In genomic region chr17:491086-492014, GRCh38 we compare ENCODE assay signal across 8 cellular contexts. TPM values are rescaled to one million over a fixed set of nuclear protein-coding genes. Genes with fewer than 3 reads are reported as not detected.
DNase-seq lines count a peak whose midpoint lies in the region; ATAC-seq, FAIRE-seq and TF ChIP-seq lines count a peak whose summit lies in the region.

No MANE protein-coding gene starts in this region.

- H3K9me3 ChIP-seq in lung (ENCODE audit: control insufficient read depth in 2 of 2, insufficient read depth in 1 of 2, low read length in 1 of 2) (no peaks in the 10 kb centered on the region), thoracic aorta (no peaks in the 10 kb centered on the region)

- peaks cover 0 to 7% of the 10 kb centered on the region in 2 donors for H3K4me1 ChIP-seq in lung (ENCODE audit: control insufficient read depth in 2 of 2, insufficient read depth in 2 of 2, low read length in 2 of 2)
- peaks cover 2 to 26% of the 10 kb centered on the region in 2 donors for H3K4me1 ChIP-seq in thoracic aorta (ENCODE audit: control insufficient read depth in 1 of 2, low read depth in 2 of 2)

- FAIRE-seq in D721Med (lab: Jason Lieb, UNC), result no peak

- TF ChIP-seq CTCF in VCaP (conservative IDR thresholded peaks at IDR 0.05), result no peak; the same call in 1 of the 2 replicates
- TF ChIP-seq CTCF in lung (IDR thresholded peaks at IDR 0.05; ENCODE audit: control extremely low read depth, extremely low read depth), result no peak
- no peak for TF ChIP-seq CTCF in thoracic aorta (IDR thresholded peaks at IDR 0.05)
- TF ChIP-seq CTCF in D721Med (IDR thresholded peaks at IDR 0.05; ENCODE audit: insufficient read depth, missing control alignments), result no peak

- peak; percentile 87 for DNase-seq in ecto neural progenitor cell (ENCODE audit: low spot score)
- DNase-seq in lung (ENCODE audit: low spot score), result peak; percentile 35
- no peak for DNase-seq in thoracic aorta (ENCODE audit: low spot score)
- no peak for DNase-seq in HUDEP-2 (lab: John Stamatoyannopoulos, UW; ENCODE audit: unreplicated experiment in 76 of 76)
- DNase-seq in NAMALWA (ENCODE audit: low spot score), result no peak
- no peak for DNase-seq in D721Med (ENCODE audit: insufficient read length, low spot score)

- H3K27me3 ChIP-seq in lung (ENCODE audit: control insufficient read depth, insufficient read depth), result no peaks in the 10 kb centered on the region
- no peaks in the 10 kb centered on the region for H3K27me3 ChIP-seq in thoracic aorta (replicated peaks; ENCODE audit: insufficient read depth)

- H3K4me3 ChIP-seq in GM08714 (ENCODE audit: low read length) (peak overlapping the region; percentile 18; the same call in 1 of the 2 replicates), lung (peak overlapping the region; percentile 44), thoracic aorta (peak overlapping the region; percentile 74)

- ATAC-seq in lung (ENCODE audit: insufficient read depth, low FRiP score) (no peak), thoracic aorta (ENCODE audit: insufficient number of reproducible peaks, low FRiP score, low read depth) (peak; percentile 10)

- no peaks in the 10 kb centered on the region for H3K36me3 ChIP-seq in lung (ENCODE audit: control insufficient read depth in 2 of 2, insufficient read depth in 2 of 2, low read length in 2 of 2)
- no peaks in the 10 kb centered on the region for H3K36me3 ChIP-seq in thoracic aorta

- peak overlapping the region; percentile 46 for H3K27ac ChIP-seq in VCaP
- H3K27ac ChIP-seq in lung (ENCODE audit: low read depth in 1 of 2, low read length in 1 of 2), result peak overlapping the region; percentile 16 to 73
- H3K27ac ChIP-seq in thoracic aorta, result peak overlapping the region in 1 of 2 donors; percentile 44

- 6 to 11% methylated on average over 47 to 68 of the region's 73 CpGs for WGBS in lung, 2 donors

RNA-seq across cellular contexts. Expression of gene RFLNB, which starts 45.6 kb away (rescaled TPM):
- total RNA-seq in lung (10 to 100 TPM; 16.2 to 17.0 TPM), thoracic aorta (10 to 100 TPM in 1 of 2 donors, 1 to 10 TPM in 1; 6.4 to 18.2 TPM)
- polyA plus RNA-seq in lung, result 10 to 100 TPM; 12.8 to 18.1 TPM

Comparison
In these comparisons a context has a peak if more than half of its experiments do, and no peak if none do; other contexts are left out.
1. H3K4me3 ChIP-seq: peak in every context shown above with its lines; median percentile 74 in thoracic aorta; 44 in lung; 18 in GM08714.
2. DNase-seq: peak in ecto neural progenitor cell (single experiment) and lung (single experiment); none in thoracic aorta (single experiment), HUDEP-2 (0 of 76), NAMALWA (single experiment) and D721Med (single experiment).